1 cellular context compared by ENCODE assay signal in the genomic region with DNA sequence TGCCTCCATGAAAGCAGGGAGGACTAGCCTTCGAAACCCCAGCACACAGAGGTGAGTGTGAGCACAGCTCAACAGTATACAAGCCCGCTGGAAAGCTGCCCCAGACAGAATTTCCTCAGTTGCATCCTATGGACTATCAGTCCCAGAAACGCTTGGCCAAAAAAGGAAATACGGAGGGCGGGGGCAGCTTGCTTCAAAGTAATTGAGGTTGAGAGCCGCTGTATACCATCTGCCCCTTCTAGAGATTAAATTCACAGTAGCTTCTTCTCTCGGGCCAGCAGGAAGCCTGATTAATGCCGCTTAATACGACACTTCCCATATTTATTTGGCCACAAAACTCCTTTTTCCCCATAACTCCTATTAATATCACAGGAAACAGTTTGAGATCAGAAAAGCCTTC.
TF ChIP-seq lines count a peak whose summit lies in the region.

No MANE protein-coding gene starts in this region.

TF ChIP-seq in IMR-90, 13 proteins besides CTCF, POLR2A, EP300 and RAD21 (continued from another document):
- TF ChIP-seq ELK1 (IDR thresholded peaks at IDR 0.05; ENCODE audit: borderline replicate concordance, low read depth, low read length) (no peak), RFX5 (IDR thresholded peaks at IDR 0.05; ENCODE audit: low read depth, low read length) (no peak), MXI1 (IDR thresholded peaks at IDR 0.05; ENCODE audit: borderline replicate concordance, low read depth, low read length) (no peak)
